In the genomic region with DNA sequence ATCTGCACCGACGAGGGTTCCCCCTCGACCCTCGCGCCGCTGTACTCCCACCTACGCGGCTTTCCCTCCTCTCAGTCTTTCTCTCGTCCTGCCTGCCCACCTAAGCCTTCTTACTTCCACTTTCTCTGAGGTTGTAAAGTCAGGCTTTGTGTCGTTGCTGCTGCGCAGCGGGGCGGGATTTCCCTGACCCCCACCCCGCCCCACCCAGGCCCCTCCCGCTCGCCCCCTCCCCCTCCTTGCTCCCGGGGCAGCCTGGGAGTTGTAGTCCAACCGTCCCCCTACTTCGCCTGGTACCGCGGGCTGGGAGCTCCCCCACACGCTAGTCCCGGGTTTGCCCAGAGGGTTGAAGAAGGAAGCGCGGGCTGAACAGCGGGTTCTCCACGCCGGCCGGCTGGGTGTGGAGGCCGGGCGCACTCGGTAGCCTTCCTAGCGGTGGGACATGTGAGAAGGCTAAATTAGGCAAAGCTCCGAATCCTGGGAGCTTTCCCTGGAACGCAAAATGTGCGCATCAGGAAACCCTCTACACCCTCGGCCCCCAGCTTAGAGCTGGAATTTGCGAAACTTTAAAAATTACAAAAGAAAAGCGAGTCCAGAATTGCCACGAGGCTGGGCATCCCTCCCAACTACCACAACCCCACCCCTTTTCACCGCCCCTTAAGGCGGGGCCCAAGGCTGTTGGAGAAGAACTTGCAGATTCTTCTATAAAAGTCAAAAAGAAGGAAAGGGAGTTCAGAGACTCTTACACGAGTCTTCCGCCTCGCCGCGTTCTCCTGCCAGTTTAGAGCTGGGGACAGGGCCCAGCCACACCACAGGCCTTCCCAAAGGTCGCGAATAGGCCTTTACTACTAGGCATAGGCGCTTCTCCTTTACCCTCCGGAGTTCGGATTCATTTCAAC, we compare ENCODE assay signal across 1 cellular context.
A peak's percentile ranks its signal among the peaks of the same experiment; 100 is the strongest.
TF ChIP-seq lines count a peak whose summit lies in the region.

A gene (minus strand): TSS at position 153 of the 896 bp plus-strand sequence. CDS start 1,011 bp downstream, outside the sequence.

TF ChIP-seq in K562, 482 proteins besides CTCF, POLR2A, EP300 and RAD21 (continued from another document):
- TF ChIP-seq, protein P1, sequence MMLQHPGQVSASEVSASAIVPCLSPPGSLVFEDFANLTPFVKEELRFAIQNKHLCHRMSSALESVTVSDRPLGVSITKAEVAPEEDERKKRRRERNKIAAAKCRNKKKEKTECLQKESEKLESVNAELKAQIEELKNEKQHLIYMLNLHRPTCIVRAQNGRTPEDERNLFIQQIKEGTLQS (IDR thresholded peaks at IDR 0.05), result no peak
- TF ChIP-seq, protein P1 (CRISPR knock-in tag; conservative IDR thresholded peaks at IDR 0.05), result no peak
- no peak for TF ChIP-seq TEAD2 (tag; IDR thresholded peaks at IDR 0.05)
- TF ChIP-seq FOXK1 (CRISPR knock-in tag; IDR thresholded peaks at IDR 0.05; ENCODE audit: borderline replicate concordance), result no peak
- TF ChIP-seq PML (IDR thresholded peaks at IDR 0.05; ENCODE audit: low read length), result peak; percentile 32; the same call in 1 of the 2 replicates
- TF ChIP-seq KAT7 (CRISPR knock-in tag; IDR thresholded peaks at IDR 0.05; ENCODE audit: borderline replicate concordance), result no peak
- no peak for TF ChIP-seq TAF15 (IDR thresholded peaks at IDR 0.05; ENCODE audit: low read depth, low read length)
- TF ChIP-seq SREBF1 (IDR thresholded peaks at IDR 0.05; ENCODE audit: borderline replicate concordance, low read depth, low read length), result no peak
- TF ChIP-seq, protein P2, sequence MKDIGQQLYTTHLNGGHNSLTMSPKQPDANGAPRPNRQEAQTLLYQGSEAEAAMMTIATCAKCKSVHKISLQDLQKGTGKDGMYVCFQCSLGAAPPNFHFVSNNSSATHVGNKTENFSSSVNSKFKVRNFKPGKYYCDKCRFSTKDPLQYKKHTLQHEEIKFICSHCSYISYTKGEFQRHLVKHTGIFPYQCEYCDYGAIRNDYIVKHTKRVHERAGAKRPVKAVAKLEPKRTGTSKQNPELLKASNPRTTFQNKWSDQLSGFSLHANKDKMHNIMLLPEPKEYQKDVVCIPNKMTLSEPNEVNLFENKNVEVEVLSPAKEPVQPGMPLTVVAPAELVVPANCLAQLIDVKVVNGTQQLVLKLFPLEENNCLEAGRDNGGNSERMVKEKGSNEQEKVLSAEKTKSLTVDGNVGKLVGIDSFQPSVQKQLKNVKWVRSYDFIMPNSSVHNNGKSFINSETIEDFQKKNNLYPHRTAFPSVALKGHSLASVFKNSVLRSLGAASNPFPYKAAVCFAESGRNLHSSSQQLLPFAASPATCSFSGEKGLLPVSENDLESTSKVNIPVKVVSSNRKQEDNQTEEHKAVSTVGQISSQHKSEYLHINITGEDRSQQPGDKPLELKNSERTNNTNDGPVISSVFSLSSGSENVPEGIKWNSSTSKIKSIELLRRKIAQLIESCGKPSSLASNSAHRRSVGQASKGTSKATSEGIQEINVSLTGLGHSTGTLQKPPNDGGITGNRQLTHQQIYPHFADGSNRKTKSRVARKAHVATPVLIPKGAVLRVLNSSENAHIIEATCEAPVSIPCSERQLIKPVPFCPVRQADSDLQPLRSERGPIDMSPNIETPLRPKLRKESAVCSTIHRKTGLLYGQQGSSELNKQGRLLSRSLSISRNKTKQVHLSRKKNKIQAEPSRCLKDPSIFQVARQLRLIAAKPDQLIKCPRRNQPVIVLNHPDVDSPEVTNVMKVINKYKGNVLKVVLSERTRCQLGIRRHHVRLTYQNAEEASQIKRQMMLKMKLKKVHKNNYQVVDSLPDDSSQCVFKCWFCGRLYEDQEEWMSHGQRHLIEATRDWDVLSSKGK (CRISPR knock-in tag; IDR thresholded peaks at IDR 0.05), result no peak
- TF ChIP-seq, protein P3, sequence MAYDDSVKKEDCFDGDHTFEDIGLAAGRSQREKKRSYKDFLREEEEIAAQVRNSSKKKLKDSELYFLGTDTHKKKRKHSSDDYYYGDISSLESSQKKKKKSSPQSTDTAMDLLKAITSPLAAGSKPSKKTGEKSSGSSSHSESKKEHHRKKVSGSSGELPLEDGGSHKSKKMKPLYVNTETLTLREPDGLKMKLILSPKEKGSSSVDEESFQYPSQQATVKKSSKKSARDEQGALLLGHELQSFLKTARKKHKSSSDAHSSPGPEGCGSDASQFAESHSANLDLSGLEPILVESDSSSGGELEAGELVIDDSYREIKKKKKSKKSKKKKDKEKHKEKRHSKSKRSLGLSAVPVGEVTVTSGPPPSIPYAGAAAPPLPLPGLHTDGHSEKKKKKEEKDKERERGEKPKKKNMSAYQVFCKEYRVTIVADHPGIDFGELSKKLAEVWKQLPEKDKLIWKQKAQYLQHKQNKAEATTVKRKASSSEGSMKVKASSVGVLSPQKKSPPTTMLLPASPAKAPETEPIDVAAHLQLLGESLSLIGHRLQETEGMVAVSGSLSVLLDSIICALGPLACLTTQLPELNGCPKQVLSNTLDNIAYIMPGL (CRISPR knock-in tag; IDR thresholded peaks at IDR 0.05), result no peak
- TF ChIP-seq ZFP30 (CRISPR knock-in tag; IDR thresholded peaks at IDR 0.05; ENCODE audit: borderline replicate concordance), result no peak
- peak; percentile 81 for TF ChIP-seq ZNF143 (CRISPR knock-in tag; IDR thresholded peaks at IDR 0.05)
- TF ChIP-seq, protein P4, sequence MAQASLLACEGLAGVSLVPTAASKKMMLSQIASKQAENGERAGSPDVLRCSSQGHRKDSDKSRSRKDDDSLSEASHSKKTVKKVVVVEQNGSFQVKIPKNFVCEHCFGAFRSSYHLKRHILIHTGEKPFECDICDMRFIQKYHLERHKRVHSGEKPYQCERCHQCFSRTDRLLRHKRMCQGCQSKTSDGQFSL (CRISPR knock-in tag; IDR thresholded peaks at IDR 0.05), result peak; percentile 86; the same call in 1 of the 2 replicates
- TF ChIP-seq, protein P4 (tag; IDR thresholded peaks at IDR 0.05), result peak in 1 of 2 experiments; percentile 67; a peak in 2 of 4 replicates
- no peak for TF ChIP-seq TAF7 (tag; IDR thresholded peaks at IDR 0.05)
- TF ChIP-seq, protein P5, sequence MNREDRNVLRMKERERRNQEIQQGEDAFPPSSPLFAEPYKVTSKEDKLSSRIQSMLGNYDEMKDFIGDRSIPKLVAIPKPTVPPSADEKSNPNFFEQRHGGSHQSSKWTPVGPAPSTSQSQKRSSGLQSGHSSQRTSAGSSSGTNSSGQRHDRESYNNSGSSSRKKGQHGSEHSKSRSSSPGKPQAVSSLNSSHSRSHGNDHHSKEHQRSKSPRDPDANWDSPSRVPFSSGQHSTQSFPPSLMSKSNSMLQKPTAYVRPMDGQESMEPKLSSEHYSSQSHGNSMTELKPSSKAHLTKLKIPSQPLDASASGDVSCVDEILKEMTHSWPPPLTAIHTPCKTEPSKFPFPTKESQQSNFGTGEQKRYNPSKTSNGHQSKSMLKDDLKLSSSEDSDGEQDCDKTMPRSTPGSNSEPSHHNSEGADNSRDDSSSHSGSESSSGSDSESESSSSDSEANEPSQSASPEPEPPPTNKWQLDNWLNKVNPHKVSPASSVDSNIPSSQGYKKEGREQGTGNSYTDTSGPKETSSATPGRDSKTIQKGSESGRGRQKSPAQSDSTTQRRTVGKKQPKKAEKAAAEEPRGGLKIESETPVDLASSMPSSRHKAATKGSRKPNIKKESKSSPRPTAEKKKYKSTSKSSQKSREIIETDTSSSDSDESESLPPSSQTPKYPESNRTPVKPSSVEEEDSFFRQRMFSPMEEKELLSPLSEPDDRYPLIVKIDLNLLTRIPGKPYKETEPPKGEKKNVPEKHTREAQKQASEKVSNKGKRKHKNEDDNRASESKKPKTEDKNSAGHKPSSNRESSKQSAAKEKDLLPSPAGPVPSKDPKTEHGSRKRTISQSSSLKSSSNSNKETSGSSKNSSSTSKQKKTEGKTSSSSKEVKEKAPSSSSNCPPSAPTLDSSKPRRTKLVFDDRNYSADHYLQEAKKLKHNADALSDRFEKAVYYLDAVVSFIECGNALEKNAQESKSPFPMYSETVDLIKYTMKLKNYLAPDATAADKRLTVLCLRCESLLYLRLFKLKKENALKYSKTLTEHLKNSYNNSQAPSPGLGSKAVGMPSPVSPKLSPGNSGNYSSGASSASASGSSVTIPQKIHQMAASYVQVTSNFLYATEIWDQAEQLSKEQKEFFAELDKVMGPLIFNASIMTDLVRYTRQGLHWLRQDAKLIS (CRISPR knock-in tag; IDR thresholded peaks at IDR 0.05), result no peak
- no peak for TF ChIP-seq BHLHE40 (IDR thresholded peaks at IDR 0.05; ENCODE audit: low read length)
- no peak for TF ChIP-seq NR2C2 (CRISPR knock-in tag; IDR thresholded peaks at IDR 0.05)
- peak; percentile 87 for TF ChIP-seq NR2C2 (tag; IDR thresholded peaks at IDR 0.05)
- TF ChIP-seq RFX5 (IDR thresholded peaks at IDR 0.05; ENCODE audit: low read depth, low read length), result no peak
- no peak for TF ChIP-seq CAMTA2 (CRISPR knock-in tag; conservative IDR thresholded peaks at IDR 0.05)
- no peak for TF ChIP-seq DNMT1 (IDR thresholded peaks at IDR 0.05)
- TF ChIP-seq, protein P6, sequence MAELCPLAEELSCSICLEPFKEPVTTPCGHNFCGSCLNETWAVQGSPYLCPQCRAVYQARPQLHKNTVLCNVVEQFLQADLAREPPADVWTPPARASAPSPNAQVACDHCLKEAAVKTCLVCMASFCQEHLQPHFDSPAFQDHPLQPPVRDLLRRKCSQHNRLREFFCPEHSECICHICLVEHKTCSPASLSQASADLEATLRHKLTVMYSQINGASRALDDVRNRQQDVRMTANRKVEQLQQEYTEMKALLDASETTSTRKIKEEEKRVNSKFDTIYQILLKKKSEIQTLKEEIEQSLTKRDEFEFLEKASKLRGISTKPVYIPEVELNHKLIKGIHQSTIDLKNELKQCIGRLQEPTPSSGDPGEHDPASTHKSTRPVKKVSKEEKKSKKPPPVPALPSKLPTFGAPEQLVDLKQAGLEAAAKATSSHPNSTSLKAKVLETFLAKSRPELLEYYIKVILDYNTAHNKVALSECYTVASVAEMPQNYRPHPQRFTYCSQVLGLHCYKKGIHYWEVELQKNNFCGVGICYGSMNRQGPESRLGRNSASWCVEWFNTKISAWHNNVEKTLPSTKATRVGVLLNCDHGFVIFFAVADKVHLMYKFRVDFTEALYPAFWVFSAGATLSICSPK (IDR thresholded peaks at IDR 0.05; ENCODE audit: borderline replicate concordance), result no peak
